ENCODE assay signal across 1 cellular context in genomic region chr11:19712281-19713220, GRCh38.
A peak's percentile ranks its signal among the peaks of the same experiment; 100 is the strongest.
TF ChIP-seq lines count a peak whose summit lies in the region.

A gene with protein sequence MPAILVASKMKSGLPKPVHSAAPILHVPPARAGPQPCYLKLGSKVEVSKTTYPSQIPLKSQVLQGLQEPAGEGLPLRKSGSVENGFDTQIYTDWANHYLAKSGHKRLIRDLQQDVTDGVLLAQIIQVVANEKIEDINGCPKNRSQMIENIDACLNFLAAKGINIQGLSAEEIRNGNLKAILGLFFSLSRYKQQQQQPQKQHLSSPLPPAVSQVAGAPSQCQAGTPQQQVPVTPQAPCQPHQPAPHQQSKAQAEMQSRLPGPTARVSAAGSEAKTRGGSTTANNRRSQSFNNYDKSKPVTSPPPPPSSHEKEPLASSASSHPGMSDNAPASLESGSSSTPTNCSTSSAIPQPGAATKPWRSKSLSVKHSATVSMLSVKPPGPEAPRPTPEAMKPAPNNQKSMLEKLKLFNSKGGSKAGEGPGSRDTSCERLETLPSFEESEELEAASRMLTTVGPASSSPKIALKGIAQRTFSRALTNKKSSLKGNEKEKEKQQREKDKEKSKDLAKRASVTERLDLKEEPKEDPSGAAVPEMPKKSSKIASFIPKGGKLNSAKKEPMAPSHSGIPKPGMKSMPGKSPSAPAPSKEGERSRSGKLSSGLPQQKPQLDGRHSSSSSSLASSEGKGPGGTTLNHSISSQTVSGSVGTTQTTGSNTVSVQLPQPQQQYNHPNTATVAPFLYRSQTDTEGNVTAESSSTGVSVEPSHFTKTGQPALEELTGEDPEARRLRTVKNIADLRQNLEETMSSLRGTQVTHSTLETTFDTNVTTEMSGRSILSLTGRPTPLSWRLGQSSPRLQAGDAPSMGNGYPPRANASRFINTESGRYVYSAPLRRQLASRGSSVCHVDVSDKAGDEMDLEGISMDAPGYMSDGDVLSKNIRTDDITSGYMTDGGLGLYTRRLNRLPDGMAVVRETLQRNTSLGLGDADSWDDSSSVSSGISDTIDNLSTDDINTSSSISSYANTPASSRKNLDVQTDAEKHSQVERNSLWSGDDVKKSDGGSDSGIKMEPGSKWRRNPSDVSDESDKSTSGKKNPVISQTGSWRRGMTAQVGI (N-terminal part only) (plus strand): TSS chr11:19712837. CDS start chr11:19713696, 859 bp downstream.

TF ChIP-seq in HEK293, 187 proteins besides CTCF, POLR2A, EP300 and RAD21 (continued from another document and continues in another):
- TF ChIP-seq ZNF518A (tag by site-specific recombination; conservative IDR thresholded peaks at IDR 0.05; ENCODE audit: low read depth) (peak; percentile 30; the same call in 1 of the 2 replicates), ZBTB1 (tag by site-specific recombination; IDR thresholded peaks at IDR 0.05) (no peak), GLI2 (tag by site-specific recombination; IDR thresholded peaks at IDR 0.05; ENCODE audit: borderline replicate concordance, low read depth) (no peak), ZNF664 (tag by site-specific recombination; IDR thresholded peaks at IDR 0.05) (no peak), ELK4 (IDR thresholded peaks at IDR 0.05; ENCODE audit: borderline replicate concordance, low read depth, low read length) (no peak), ZNF513 (tag by site-specific recombination; IDR thresholded peaks at IDR 0.05) (no peak), ZNF223 (tag by site-specific recombination; IDR thresholded peaks at IDR 0.05) (no peak), KLF10 (tag by site-specific recombination; IDR thresholded peaks at IDR 0.05) (peak; percentile 42; the same call in 1 of the 2 replicates), ZBTB20 (tag by site-specific recombination; IDR thresholded peaks at IDR 0.05) (no peak), ZNF623 (tag by site-specific recombination; IDR thresholded peaks at IDR 0.05) (no peak; the same call in 1 of the 2 replicates), ZNF624 (tag by site-specific recombination; IDR thresholded peaks at IDR 0.05) (no peak), ZNF184 (tag by site-specific recombination; IDR thresholded peaks at IDR 0.05) (0 out of 2 replicates have a peak, but pooled peaks have one; percentile 33), ZSCAN16 (tag by site-specific recombination; IDR thresholded peaks at IDR 0.05) (peak; percentile 36; the same call in 1 of the 2 replicates), ZNF121 (tag by site-specific recombination; IDR thresholded peaks at IDR 0.05) (0 out of 2 replicates have a peak, but pooled peaks have one; percentile 30), ZNF555 (tag by site-specific recombination; conservative IDR thresholded peaks at IDR 0.05) (no peak), ZNF548 (tag by site-specific recombination; IDR thresholded peaks at IDR 0.05) (no peak), ZNF792 (tag by site-specific recombination; IDR thresholded peaks at IDR 0.05) (no peak), ZNF514 (tag by site-specific recombination; IDR thresholded peaks at IDR 0.05) (no peak), ZNF404 (tag by site-specific recombination; IDR thresholded peaks at IDR 0.05) (no peak), ZNF600 (tag by site-specific recombination; IDR thresholded peaks at IDR 0.05) (no peak), EGR2 (tag by site-specific recombination; IDR thresholded peaks at IDR 0.05; ENCODE audit: low read depth) (no peak), ZNF169 (tag by site-specific recombination; IDR thresholded peaks at IDR 0.05) (no peak), ZNF324 (tag by site-specific recombination; IDR thresholded peaks at IDR 0.05) (peak; percentile 46; the same call in 1 of the 2 replicates), ZNF843 (tag by site-specific recombination; IDR thresholded peaks at IDR 0.05) (no peak), HOXA7 (CRISPR knock-in tag; IDR thresholded peaks at IDR 0.05; ENCODE audit: borderline replicate concordance) (no peak), ZNF585B (tag by site-specific recombination; IDR thresholded peaks at IDR 0.05) (no peak), ZNF704 (tag by site-specific recombination; IDR thresholded peaks at IDR 0.05) (no peak)
- TF ChIP-seq, protein P1, sequence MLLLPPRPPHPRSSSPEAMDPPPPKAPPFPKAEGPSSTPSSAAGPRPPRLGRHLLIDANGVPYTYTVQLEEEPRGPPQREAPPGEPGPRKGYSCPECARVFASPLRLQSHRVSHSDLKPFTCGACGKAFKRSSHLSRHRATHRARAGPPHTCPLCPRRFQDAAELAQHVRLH (tag by site-specific recombination; IDR thresholded peaks at IDR 0.05), result 0 out of 2 replicates have a peak, but pooled peaks have one; percentile 31
- TF ChIP-seq, protein P2, sequence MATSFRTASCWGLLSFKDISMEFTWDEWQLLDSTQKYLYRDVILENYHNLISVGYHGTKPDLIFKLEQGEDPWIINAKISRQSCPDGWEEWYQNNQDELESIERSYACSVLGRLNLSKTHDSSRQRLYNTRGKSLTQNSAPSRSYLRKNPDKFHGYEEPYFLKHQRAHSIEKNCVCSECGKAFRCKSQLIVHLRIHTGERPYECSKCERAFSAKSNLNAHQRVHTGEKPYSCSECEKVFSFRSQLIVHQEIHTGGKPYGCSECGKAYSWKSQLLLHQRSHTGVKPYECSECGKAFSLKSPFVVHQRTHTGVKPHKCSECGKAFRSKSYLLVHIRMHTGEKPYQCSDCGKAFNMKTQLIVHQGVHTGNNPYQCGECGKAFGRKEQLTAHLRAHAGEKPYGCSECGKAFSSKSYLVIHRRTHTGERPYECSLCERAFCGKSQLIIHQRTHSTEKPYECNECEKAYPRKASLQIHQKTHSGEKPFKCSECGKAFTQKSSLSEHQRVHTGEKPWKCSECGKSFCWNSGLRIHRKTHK (tag by site-specific recombination; IDR thresholded peaks at IDR 0.05), result no peak
- TF ChIP-seq, protein P3, sequence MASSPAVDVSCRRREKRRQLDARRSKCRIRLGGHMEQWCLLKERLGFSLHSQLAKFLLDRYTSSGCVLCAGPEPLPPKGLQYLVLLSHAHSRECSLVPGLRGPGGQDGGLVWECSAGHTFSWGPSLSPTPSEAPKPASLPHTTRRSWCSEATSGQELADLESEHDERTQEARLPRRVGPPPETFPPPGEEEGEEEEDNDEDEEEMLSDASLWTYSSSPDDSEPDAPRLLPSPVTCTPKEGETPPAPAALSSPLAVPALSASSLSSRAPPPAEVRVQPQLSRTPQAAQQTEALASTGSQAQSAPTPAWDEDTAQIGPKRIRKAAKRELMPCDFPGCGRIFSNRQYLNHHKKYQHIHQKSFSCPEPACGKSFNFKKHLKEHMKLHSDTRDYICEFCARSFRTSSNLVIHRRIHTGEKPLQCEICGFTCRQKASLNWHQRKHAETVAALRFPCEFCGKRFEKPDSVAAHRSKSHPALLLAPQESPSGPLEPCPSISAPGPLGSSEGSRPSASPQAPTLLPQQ (tag by site-specific recombination; IDR thresholded peaks at IDR 0.05), result peak; percentile 100
- TF ChIP-seq, protein P4, sequence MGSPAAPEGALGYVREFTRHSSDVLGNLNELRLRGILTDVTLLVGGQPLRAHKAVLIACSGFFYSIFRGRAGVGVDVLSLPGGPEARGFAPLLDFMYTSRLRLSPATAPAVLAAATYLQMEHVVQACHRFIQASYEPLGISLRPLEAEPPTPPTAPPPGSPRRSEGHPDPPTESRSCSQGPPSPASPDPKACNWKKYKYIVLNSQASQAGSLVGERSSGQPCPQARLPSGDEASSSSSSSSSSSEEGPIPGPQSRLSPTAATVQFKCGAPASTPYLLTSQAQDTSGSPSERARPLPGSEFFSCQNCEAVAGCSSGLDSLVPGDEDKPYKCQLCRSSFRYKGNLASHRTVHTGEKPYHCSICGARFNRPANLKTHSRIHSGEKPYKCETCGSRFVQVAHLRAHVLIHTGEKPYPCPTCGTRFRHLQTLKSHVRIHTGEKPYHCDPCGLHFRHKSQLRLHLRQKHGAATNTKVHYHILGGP (tag by site-specific recombination; IDR thresholded peaks at IDR 0.05), result no peak
- TF ChIP-seq, protein P5, sequence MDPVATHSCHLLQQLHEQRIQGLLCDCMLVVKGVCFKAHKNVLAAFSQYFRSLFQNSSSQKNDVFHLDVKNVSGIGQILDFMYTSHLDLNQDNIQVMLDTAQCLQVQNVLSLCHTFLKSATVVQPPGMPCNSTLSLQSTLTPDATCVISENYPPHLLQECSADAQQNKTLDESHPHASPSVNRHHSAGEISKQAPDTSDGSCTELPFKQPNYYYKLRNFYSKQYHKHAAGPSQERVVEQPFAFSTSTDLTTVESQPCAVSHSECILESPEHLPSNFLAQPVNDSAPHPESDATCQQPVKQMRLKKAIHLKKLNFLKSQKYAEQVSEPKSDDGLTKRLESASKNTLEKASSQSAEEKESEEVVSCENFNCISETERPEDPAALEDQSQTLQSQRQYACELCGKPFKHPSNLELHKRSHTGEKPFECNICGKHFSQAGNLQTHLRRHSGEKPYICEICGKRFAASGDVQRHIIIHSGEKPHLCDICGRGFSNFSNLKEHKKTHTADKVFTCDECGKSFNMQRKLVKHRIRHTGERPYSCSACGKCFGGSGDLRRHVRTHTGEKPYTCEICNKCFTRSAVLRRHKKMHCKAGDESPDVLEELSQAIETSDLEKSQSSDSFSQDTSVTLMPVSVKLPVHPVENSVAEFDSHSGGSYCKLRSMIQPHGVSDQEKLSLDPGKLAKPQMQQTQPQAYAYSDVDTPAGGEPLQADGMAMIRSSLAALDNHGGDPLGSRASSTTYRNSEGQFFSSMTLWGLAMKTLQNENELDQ (tag by site-specific recombination; IDR thresholded peaks at IDR 0.05; ENCODE audit: low read depth), result no peak
- TF ChIP-seq, protein P6, sequence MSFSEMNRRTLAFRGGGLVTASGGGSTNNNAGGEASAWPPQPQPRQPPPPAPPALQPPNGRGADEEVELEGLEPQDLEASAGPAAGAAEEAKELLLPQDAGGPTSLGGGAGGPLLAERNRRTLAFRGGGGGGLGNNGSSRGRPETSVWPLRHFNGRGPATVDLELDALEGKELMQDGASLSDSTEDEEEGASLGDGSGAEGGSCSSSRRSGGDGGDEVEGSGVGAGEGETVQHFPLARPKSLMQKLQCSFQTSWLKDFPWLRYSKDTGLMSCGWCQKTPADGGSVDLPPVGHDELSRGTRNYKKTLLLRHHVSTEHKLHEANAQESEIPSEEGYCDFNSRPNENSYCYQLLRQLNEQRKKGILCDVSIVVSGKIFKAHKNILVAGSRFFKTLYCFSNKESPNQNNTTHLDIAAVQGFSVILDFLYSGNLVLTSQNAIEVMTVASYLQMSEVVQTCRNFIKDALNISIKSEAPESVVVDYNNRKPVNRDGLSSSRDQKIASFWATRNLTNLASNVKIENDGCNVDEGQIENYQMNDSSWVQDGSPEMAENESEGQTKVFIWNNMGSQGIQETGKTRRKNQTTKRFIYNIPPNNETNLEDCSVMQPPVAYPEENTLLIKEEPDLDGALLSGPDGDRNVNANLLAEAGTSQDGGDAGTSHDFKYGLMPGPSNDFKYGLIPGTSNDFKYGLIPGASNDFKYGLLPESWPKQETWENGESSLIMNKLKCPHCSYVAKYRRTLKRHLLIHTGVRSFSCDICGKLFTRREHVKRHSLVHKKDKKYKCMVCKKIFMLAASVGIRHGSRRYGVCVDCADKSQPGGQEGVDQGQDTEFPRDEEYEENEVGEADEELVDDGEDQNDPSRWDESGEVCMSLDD (tag by site-specific recombination; IDR thresholded peaks at IDR 0.05), result peak; percentile 78
